8 cellular contexts compared by ENCODE assay signal in the genomic region with DNA sequence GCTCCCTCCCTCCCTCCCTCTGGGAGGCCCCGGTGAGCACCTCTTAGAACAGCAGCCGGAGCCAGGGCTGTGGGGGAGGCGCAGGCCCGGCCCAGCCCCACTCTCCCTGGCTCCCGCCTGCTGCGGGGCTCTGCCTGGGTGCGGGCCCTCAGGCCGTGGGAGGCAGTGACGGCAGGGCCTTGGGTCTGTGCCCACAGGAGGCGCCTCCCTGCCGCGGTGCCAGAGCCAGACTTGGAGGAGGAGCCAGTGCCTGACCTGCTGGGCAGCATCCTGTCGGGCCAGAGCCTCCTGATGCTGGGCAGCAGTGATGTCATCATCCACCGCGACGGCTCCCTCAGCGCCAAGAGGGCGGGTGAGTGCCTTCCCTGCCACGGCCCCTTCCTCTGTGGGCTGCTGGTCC. TPM values are rescaled to one million over a fixed set of nuclear protein-coding genes. Genes with fewer than 3 reads are reported as not detected.
A peak's percentile ranks its signal among the peaks of the same experiment; 100 is the strongest.
DNase-seq lines count a peak whose midpoint lies in the region; ATAC-seq and TF ChIP-seq lines count a peak whose summit lies in the region.
"Had no signal": no experiment of that assay in that cellular context is flagged by ENCODE, and none has a peak within 500 bp of the region (broad histone marks: within the 10 kb centered on the region; RNA-seq: fewer than 3 reads in every experiment).

No MANE protein-coding gene starts in this region.

- intact Hi-C loops in sigmoid colon (cut with DNase I) = no loop called here

- H3K9me3 ChIP-seq in RWPE2 (ENCODE audit: severe bottlenecking) = no peaks in the 10 kb centered on the region
- H3K9me3 ChIP-seq in sigmoid colon = no peaks in the 10 kb centered on the region

- WGBS in sigmoid colon, 2 donors = 64 to 84% methylated on average over 19 of the region's 19 CpGs

- H3K36me3 ChIP-seq in RWPE2 (ENCODE audit: low read depth) = peaks cover 91% of the 10 kb centered on the region
- peaks cover 39 to 100% (median 90%) of the 10 kb centered on the region in 4 donors for H3K36me3 ChIP-seq in sigmoid colon

- H3K27ac ChIP-seq in RWPE2 (ENCODE audit: poor library complexity, severe bottlenecking) = peak overlapping the region; percentile 23
- peak overlapping the region; percentile 55 to 77 (median 64) for H3K27ac ChIP-seq in sigmoid colon

- no peak for TF ChIP-seq EP300 in sigmoid colon (IDR thresholded peaks at IDR 0.05)

- H3K4me3 ChIP-seq in RWPE2 (ENCODE audit: severe bottlenecking) (no peak overlapping the region), sigmoid colon (no peak overlapping the region)

- no peak for TF ChIP-seq POLR2A in sigmoid colon (IDR thresholded peaks at IDR 0.05)

- TF ChIP-seq CTCF in RWPE2 (IDR thresholded peaks at IDR 0.05; ENCODE audit: poor library complexity, severe bottlenecking) = peak; percentile 6
- no peak for TF ChIP-seq CTCF in sigmoid colon (IDR thresholded peaks at IDR 0.05)

- H3K27me3 ChIP-seq in RWPE2 (ENCODE audit: insufficient read depth, poor library complexity, severe bottlenecking) = no peaks in the 10 kb centered on the region
- no peaks in the 10 kb centered on the region for H3K27me3 ChIP-seq in sigmoid colon

- H3K4me1 ChIP-seq in RWPE2 (ENCODE audit: insufficient read depth, poor library complexity, severe bottlenecking) (no peaks in the 10 kb centered on the region), sigmoid colon (peaks cover 0 to 6% (median 2%) of the 10 kb centered on the region in 4 donors)

- DNase-seq in RWPE2 (ENCODE audit: low spot score) (peak; percentile 91), fibroblast of the conjunctiva (ENCODE audit: low read depth) (peak; percentile 45), sigmoid colon (peak; percentile 86), NCI-H2227 treated with DMSO at 0.1 percent for 48 hours (lab: John Stamatoyannopoulos, UW) (no peak)
- no peak for DNase-seq in effector CD4-positive, alpha-beta T cell
- DNase-seq: Kasumi-1 had no signal

- peak; percentile 80 for ATAC-seq in RWPE2 (ENCODE audit: low read depth)
- ATAC-seq in HG02884 (IDR thresholded peaks at IDR 0.05; ENCODE audit: unreplicated experiment) = no peak

RNA-seq across cellular contexts. Expression of gene IRF7, which starts 9.5 kb away (rescaled TPM):
- total RNA-seq in sigmoid colon = 10 to 100 TPM in 3 of 4 donors, 1 to 10 TPM in 1; 8.6 to 18.2 (median 14.2) TPM
- 10 to 100 TPM; 10.8 to 73.9 (median 26.8) TPM for polyA plus RNA-seq in sigmoid colon

RNA-seq across cellular contexts. Expression of gene CDHR5, which starts 18.5 kb away (rescaled TPM):
- total RNA-seq in sigmoid colon = 1 to 10 TPM in 2 of 4 donors, not detected in 2; 1.8 to 1.9 TPM
- polyA plus RNA-seq in sigmoid colon = 100 to 1,000 TPM in 1 of 3 donors, 10 to 100 TPM in 2; 18.0 to 136 (median 29.4) TPM
- total RNA-seq: RPMI7951 had no signal

RNA-seq across cellular contexts. Expression of gene SCT, which starts 20.7 kb away (rescaled TPM):
- not detected for total RNA-seq in sigmoid colon
- polyA plus RNA-seq in sigmoid colon = 1 to 10 TPM in 1 of 3 donors, not detected in 2; 1.1 TPM
- total RNA-seq: RPMI7951 had no signal

RNA-seq across cellular contexts. Expression of gene PHRF1, which starts 30.0 kb away (rescaled TPM):
- total RNA-seq in sigmoid colon = 10 to 100 TPM; 11.8 to 21.2 (median 17.9) TPM
- 10 to 100 TPM in 2 of 3 donors, 1 to 10 TPM in 1; 6.6 to 29.3 (median 11.3) TPM for polyA plus RNA-seq in sigmoid colon

RNA-seq across cellular contexts. Expression of gene DRD4, which starts 30.8 kb away (rescaled TPM):
- 1 to 10 TPM in 1 of 4 donors, under 1 TPM in 1, not detected in 2; 0.41 to 2.2 TPM for total RNA-seq in sigmoid colon
- under 1 TPM in 1 of 3 donors, not detected in 2; 0.28 TPM for polyA plus RNA-seq in sigmoid colon
- total RNA-seq: RPMI7951 had no signal

Comparison
In these comparisons a context has a peak if more than half of its experiments do, and no peak if none do; other contexts are left out.
1. DNase-seq: peak in RWPE2 (single experiment), fibroblast of the conjunctiva (single experiment) and sigmoid colon (single experiment); none in NCI-H2227 treated with DMSO at 0.1 percent for 48 hours (single experiment) and effector CD4-positive, alpha-beta T cell (single experiment).